ENCODE assay signal across 11 cellular contexts in the genomic region with DNA sequence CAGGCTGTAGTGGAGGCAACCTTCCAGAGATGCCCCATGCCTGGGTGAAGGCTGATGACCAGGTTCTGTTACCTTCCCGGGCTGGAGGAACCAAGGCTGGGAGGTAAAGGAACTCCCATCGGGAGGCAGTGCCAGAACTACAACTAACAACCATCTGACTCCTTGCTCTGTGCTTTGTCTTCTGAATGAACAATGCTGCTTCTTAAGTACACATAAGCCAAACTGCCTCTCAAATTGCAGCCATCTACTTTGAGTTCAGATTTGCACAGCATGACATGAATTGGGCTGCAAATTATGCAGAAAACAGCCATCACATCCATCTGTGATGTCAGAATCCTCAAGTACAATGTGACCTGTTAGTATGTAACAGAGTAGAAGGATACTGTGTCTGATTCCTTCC.
"Had no signal": no experiment of that assay in that cellular context is flagged by ENCODE, and none has a peak within 500 bp of the region (broad histone marks: within the 10 kb centered on the region; RNA-seq: fewer than 3 reads in every experiment).

No MANE protein-coding gene starts in this region.

- H3K4me3 Mint-ChIP-seq: activated CD4-positive, alpha-beta memory T cell treated with anti-CD3 and anti-CD28 coated beads for 36 hours; activated CD4-positive, alpha-beta T cell treated with anti-CD3 and anti-CD28 coated beads for 36 hours; activated naive CD4-positive, alpha-beta T cell treated with anti-CD3 and anti-CD28 coated beads, Interleukin-2, amount 10 ng/mL, durations not matched to agents 7 days and 5 days; activated T-cell treated with anti-CD3 and anti-CD28 coated beads, Interleukin-2, amount 50 U/mL, for 24 hours; stimulated activated naive CD8-positive, alpha-beta T cell treated with anti-CD3 and anti-CD28 coated beads, Interleukin-15, Interleukin-2, amounts not matched to agents 100 ng/mL and 50 ng/mL, for 24 hours; type B pancreatic cell had no signal

- H3K27me3 Mint-ChIP-seq: activated CD4-positive, alpha-beta memory T cell treated with anti-CD3 and anti-CD28 coated beads for 36 hours; activated CD4-positive, alpha-beta T cell treated with anti-CD3 and anti-CD28 coated beads for 36 hours; activated naive CD4-positive, alpha-beta T cell treated with anti-CD3 and anti-CD28 coated beads, Interleukin-2, amount 10 ng/mL, durations not matched to agents 7 days and 5 days; activated T-cell treated with anti-CD3 and anti-CD28 coated beads, Interleukin-2, amount 50 U/mL, for 24 hours; stimulated activated naive CD8-positive, alpha-beta T cell treated with anti-CD3 and anti-CD28 coated beads, Interleukin-15, Interleukin-2, amounts not matched to agents 100 ng/mL and 50 ng/mL, for 24 hours; type B pancreatic cell had no signal

- DNase-seq: activated CD4-positive, alpha-beta memory T cell treated with anti-CD3 and anti-CD28 coated beads for 36 hours; activated CD4-positive, alpha-beta T cell treated with anti-CD3 and anti-CD28 coated beads for 36 hours; activated naive CD4-positive, alpha-beta T cell treated with anti-CD3 and anti-CD28 coated beads, Interleukin-2, amount 10 ng/mL, durations not matched to agents 7 days and 5 days; activated T-cell treated with anti-CD3 and anti-CD28 coated beads, Interleukin-2, amount 50 U/mL, for 24 hours; islet precursor cell; midbrain; ovary; WERI-Rb-1 had no signal

- H3K36me3 Mint-ChIP-seq: activated CD4-positive, alpha-beta memory T cell treated with anti-CD3 and anti-CD28 coated beads for 36 hours; activated naive CD4-positive, alpha-beta T cell treated with anti-CD3 and anti-CD28 coated beads, Interleukin-2, amount 10 ng/mL, durations not matched to agents 7 days and 5 days had no signal

- H3K27ac Mint-ChIP-seq: activated CD4-positive, alpha-beta memory T cell treated with anti-CD3 and anti-CD28 coated beads for 36 hours; activated CD4-positive, alpha-beta T cell treated with anti-CD3 and anti-CD28 coated beads for 36 hours; activated naive CD4-positive, alpha-beta T cell treated with anti-CD3 and anti-CD28 coated beads, Interleukin-2, amount 10 ng/mL, durations not matched to agents 7 days and 5 days; activated T-cell treated with anti-CD3 and anti-CD28 coated beads, Interleukin-2, amount 50 U/mL, for 24 hours; stimulated activated naive CD8-positive, alpha-beta T cell treated with anti-CD3 and anti-CD28 coated beads, Interleukin-15, Interleukin-2, amounts not matched to agents 100 ng/mL and 50 ng/mL, for 24 hours; type B pancreatic cell had no signal

- H3K4me1 Mint-ChIP-seq: activated CD4-positive, alpha-beta T cell treated with anti-CD3 and anti-CD28 coated beads for 36 hours; activated naive CD4-positive, alpha-beta T cell treated with anti-CD3 and anti-CD28 coated beads, Interleukin-2, amount 10 ng/mL, durations not matched to agents 7 days and 5 days had no signal

- H3K9me3 Mint-ChIP-seq: activated CD4-positive, alpha-beta memory T cell treated with anti-CD3 and anti-CD28 coated beads for 36 hours; activated naive CD4-positive, alpha-beta T cell treated with anti-CD3 and anti-CD28 coated beads, Interleukin-2, amount 10 ng/mL, durations not matched to agents 7 days and 5 days; activated T-cell treated with anti-CD3 and anti-CD28 coated beads, Interleukin-2, amount 50 U/mL, for 24 hours; stimulated activated naive CD8-positive, alpha-beta T cell treated with anti-CD3 and anti-CD28 coated beads, Interleukin-15, Interleukin-2, amounts not matched to agents 100 ng/mL and 50 ng/mL, for 24 hours; type B pancreatic cell had no signal

- ATAC-seq: activated CD4-positive, alpha-beta T cell treated with anti-CD3 and anti-CD28 coated beads for 36 hours; sciatic nerve had no signal
